ENCODE assay signal across 8 cellular contexts in the genomic region with DNA sequence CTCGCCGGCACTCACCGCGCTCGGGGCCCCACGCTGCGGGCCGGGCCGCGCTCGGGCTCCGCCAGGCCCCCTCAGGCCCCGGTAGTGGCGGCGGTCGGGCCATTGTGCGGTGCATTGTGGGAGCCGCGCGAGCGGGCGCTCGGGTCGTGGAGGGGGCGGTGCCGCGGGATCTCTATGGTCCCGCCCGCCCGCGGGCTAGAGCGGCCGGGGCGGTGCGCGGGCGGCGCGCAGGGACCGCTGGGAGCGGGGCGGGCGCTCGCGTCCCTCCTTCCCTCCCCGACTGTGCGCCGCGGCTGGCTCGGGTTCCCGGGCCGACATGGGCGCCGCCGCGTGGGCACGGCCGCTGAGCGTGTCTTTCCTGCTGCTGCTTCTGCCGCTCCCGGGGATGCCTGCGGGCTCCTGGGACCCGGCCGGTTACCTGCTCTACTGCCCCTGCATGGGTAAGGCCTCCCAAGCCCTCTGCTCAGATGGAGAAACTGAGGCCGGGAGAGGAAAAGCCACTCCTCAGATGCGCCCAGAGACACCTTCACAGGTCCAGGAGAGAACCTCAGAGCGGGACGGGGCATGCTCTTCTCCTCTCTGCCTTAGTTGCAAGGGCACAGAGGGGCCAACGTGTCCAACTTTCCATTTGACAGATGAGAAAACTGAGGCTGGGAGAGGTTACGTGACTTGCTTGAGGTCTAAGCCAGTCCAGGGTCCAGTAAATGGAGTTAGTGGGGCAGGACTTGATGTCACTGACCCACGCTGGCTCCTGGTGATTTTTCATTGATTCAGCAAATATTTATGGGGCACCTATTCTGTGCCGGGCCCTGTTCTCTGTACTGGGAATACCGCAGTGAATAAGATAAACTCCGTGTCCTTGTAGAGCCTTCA. TPM values are rescaled to one million over a fixed set of nuclear protein-coding genes. Genes with fewer than 3 reads are reported as not detected.
DNase-seq lines count a peak whose midpoint lies in the region; ATAC-seq, FAIRE-seq and TF ChIP-seq lines count a peak whose summit lies in the region.

A gene with protein sequence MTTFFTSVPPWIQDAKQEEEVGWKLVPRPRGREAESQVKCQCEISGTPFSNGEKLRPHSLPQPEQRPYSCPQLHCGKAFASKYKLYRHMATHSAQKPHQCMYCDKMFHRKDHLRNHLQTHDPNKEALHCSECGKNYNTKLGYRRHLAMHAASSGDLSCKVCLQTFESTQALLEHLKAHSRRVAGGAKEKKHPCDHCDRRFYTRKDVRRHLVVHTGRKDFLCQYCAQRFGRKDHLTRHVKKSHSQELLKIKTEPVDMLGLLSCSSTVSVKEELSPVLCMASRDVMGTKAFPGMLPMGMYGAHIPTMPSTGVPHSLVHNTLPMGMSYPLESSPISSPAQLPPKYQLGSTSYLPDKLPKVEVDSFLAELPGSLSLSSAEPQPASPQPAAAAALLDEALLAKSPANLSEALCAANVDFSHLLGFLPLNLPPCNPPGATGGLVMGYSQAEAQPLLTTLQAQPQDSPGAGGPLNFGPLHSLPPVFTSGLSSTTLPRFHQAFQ (minus strand): TSS at position 118 of the 873 bp plus-strand sequence. CDS start 5,565 bp downstream, outside the sequence.
A gene (plus strand): TSS at position 255 of the 873 bp plus-strand sequence. CDS start 62 bp downstream, at position 317.

- peak; percentile 74 for TF ChIP-seq CTCF in HepG2 (CRISPR knock-in tag; IDR thresholded peaks at IDR 0.05)

- H3K4me2 ChIP-seq in HepG2 (ENCODE audit: low read depth, low read length), result peak within 1 kb of the TSS; percentile 98

- H3K27ac Mint-ChIP-seq in activated CD4-positive, alpha-beta T cell treated with anti-CD3 and anti-CD28 coated beads, Interleukin-2, amount 10 ng/mL, durations not matched to agents 24 days and 14 days, result peak within 1 kb of the TSS; percentile 91

- peaks cover 0 to 7% of the 10 kb centered on the region in 2 experiments; a peak in 1 of 5 replicates for H3K27me3 ChIP-seq in HepG2 (ENCODE audit: control insufficient read depth in 1 of 2, insufficient read depth in 2 of 2, low read length in 2 of 2)

- POLR2A ChIA-PET in HepG2 (lab: Yijun Ruan, JAX), result no interaction called here

- peaks cover 65% of the 10 kb centered on the region for H3K4me1 Mint-ChIP-seq in activated CD4-positive, alpha-beta T cell treated with anti-CD3 and anti-CD28 coated beads, Interleukin-2, amount 10 ng/mL, durations not matched to agents 24 days and 14 days

- ATAC-seq in HG03432 (IDR thresholded peaks at IDR 0.05; ENCODE audit: unreplicated experiment), result peak; percentile 91
- ATAC-seq in HepG2, result peak; percentile 96

- CTCF ChIA-PET in HepG2 (lab: Yijun Ruan, JAX; ENCODE audit: low intra/inter-chr PET ratio, low total read pairs), result no interaction called here

- peak within 1 kb of the TSS; percentile 91 to 99 (median 94) for H3K4me3 ChIP-seq in HepG2 (replicated peaks in 1 of 3; ENCODE audit: insufficient read depth in 1 of 3, low read depth in 2 of 3, low read length in 3 of 3)

- H3K4me3 Mint-ChIP-seq in activated CD4-positive, alpha-beta T cell treated with anti-CD3 and anti-CD28 coated beads, Interleukin-2, amount 10 ng/mL, durations not matched to agents 24 days and 14 days, result peak within 1 kb of the TSS; percentile 99

- H3K27me3 Mint-ChIP-seq in activated CD4-positive, alpha-beta T cell treated with anti-CD3 and anti-CD28 coated beads, Interleukin-2, amount 10 ng/mL, durations not matched to agents 24 days and 14 days, result no peaks in the 10 kb centered on the region

- no peaks in the 10 kb centered on the region for H3K9me3 ChIP-seq in HepG2 (ENCODE audit: low read length)

- FAIRE-seq in HepG2 (lab: Jason Lieb, UNC), result no peak

- TF ChIP-seq EP300 in HepG2 (IDR thresholded peaks at IDR 0.05; ENCODE audit: low read depth in 2 of 2, low read length in 2 of 2) (peak; percentile 40 to 66; a peak in 1 of 4 replicates), HepG2 (CRISPR knock-in tag; IDR thresholded peaks at IDR 0.05; ENCODE audit: borderline replicate concordance) (no peak)

- intact Hi-C loops in activated CD4-positive, alpha-beta T cell treated with anti-CD3 and anti-CD28 coated beads, Interleukin-2, amount 10 ng/mL, durations not matched to agents 24 days and 14 days (cut with micrococcal nuclease), result loop anchor here (1.0 to 5.0 kb wide), 4 partner anchors 150 to 609 kb away; a partner anchor contains a TSS
- intact Hi-C loops in HepG2 (cut with micrococcal nuclease; ENCODE audit: unreplicated experiment), result loop anchor here (5.0 kb wide), 3 partner anchors 49 to 119 kb away; no protein-coding TSS in a partner anchor

- TF ChIP-seq POLR2A in HepG2 (IDR thresholded peaks at IDR 0.05; ENCODE audit: insufficient read depth in 1 of 2, low read depth in 2 of 2, low read length in 2 of 2), result peak; percentile 92 to 96

- no peaks in the 10 kb centered on the region for H3K9me3 Mint-ChIP-seq in activated CD4-positive, alpha-beta T cell treated with anti-CD3 and anti-CD28 coated beads, Interleukin-2, amount 10 ng/mL, durations not matched to agents 24 days and 14 days

- in situ Hi-C loops in HepG2 (cut with HindIII; ENCODE audit: extremely low pct_ligation_motif_present, low pct_unique_long_range_greater_than_20kb), result no loop called here

- peaks cover 73% of the 10 kb centered on the region for H3K36me3 Mint-ChIP-seq in activated CD4-positive, alpha-beta T cell treated with anti-CD3 and anti-CD28 coated beads, Interleukin-2, amount 10 ng/mL, durations not matched to agents 24 days and 14 days (ENCODE audit: low read depth)

- peaks cover 19 to 43% of the 10 kb centered on the region in 2 experiments for H3K36me3 ChIP-seq in HepG2 (replicated peaks in 1 of 2; ENCODE audit: control insufficient read depth in 1 of 2, insufficient read depth in 2 of 2, low read length in 2 of 2)

- peak; percentile 93 for TF ChIP-seq RAD21 in HepG2 (CRISPR knock-in tag; IDR thresholded peaks at IDR 0.05)

- H3K4me1 ChIP-seq in HepG2 (ENCODE audit: insufficient read depth, low read length), result peaks cover 74% of the 10 kb centered on the region

- H3K79me2 ChIP-seq in HepG2 (ENCODE audit: insufficient read depth, low read length), result peaks cover 63% of the 10 kb centered on the region

- peak; percentile 25 to 89 (median 74) for DNase-seq in C1 segment of cervical spinal cord (lab: John Stamatoyannopoulos, UW)
- DNase-seq in GM19238 (ENCODE audit: insufficient read length, low spot score), result peak; percentile 99
- DNase-seq in NCI-H510A (lab: John Stamatoyannopoulos, UW), result peak; percentile 91
- peak; percentile 98 for DNase-seq in activated CD4-positive, alpha-beta T cell treated with anti-CD3 and anti-CD28 coated beads, Interleukin-2, amount 10 ng/mL, durations not matched to agents 24 days and 14 days
- peak; percentile 20 for DNase-seq in cortex of kidney (lab: John Stamatoyannopoulos, UW)
- peak; percentile 82 for DNase-seq in HepG2 (ENCODE audit: low spot score)
- DNase-seq in stimulated activated CD4-positive, alpha-beta T cell treated with anti-CD3 and anti-CD28 coated beads, Interleukin-2, amount 100 ng/mL, for 48 hours, result peak; percentile 85 to 90

- H2AFZ ChIP-seq in HepG2 (ENCODE audit: low read length), result no peak within 1 kb of the TSS

- H4K20me1 ChIP-seq in HepG2 (ENCODE audit: insufficient read depth, low read length), result peaks cover 33% of the 10 kb centered on the region

- H3K27ac ChIP-seq in HepG2 (ENCODE audit: extremely low read length, insufficient read depth, low read length), result peak within 1 kb of the TSS; percentile 76

- peak within 1 kb of the TSS; percentile 98 for H3K9ac ChIP-seq in HepG2 (ENCODE audit: insufficient read depth, low read depth, low read length)

- under 1% methylated on average over 30 of the region's 74 CpGs for WGBS in HepG2 (ENCODE audit: low lambda C conversion rate)

- BruUV-seq in HepG2 (replicated peaks; lab: Mats Ljungman, UMichigan), result TSS peak; percentile 74

RNA-seq across cellular contexts. Expression of the first gene that starts in this region (rescaled TPM):
- total RNA-seq in activated CD4-positive, alpha-beta T cell treated with anti-CD3 and anti-CD28 coated beads, Interleukin-2, amount 10 ng/mL, durations not matched to agents 24 days and 14 days, result 119 and 120 TPM in 2 replicates
- 15.3 and 26.5 TPM in 2 replicates for total RNA-seq in HepG2 (2016; rRNA removed; fragmentation: Illumina TruSeq; extraction: Trizol)
- 4.9 and 5.7 TPM in 2 replicates for total RNA-seq in HepG2 (2016; cell fraction: cytosol; rRNA removed; fragmentation: Illumina TruSeq; extraction: Trizol; ENCODE audit: low read depth)
- total RNA-seq in HepG2 (2016; cell fraction: insoluble cytoplasmic fraction; rRNA removed; fragmentation: Illumina TruSeq; extraction: Trizol), result 13.7 and 22.8 TPM in 2 replicates
- 25.1 and 26.3 TPM in 2 replicates for total RNA-seq in HepG2 (2016; cell fraction: membrane; rRNA removed; fragmentation: Illumina TruSeq; extraction: Trizol)
- total RNA-seq in HepG2 (2016; cell fraction: nucleus; rRNA removed; fragmentation: Illumina TruSeq; extraction: Trizol), result 16.1 and 18.8 TPM in 2 replicates
- polyA plus RNA-seq in HepG2 (2011; rRNA removed), result 14.9 and 15.2 TPM in 2 replicates
- 12.9 and 15.9 TPM in 2 replicates for polyA plus RNA-seq in HepG2 (2011; cell fraction: cytosol; rRNA removed)
- 15.6 and 19.1 TPM in 2 replicates for polyA plus RNA-seq in HepG2 (2011; cell fraction: nucleus; rRNA removed)
- 25.4 and 26.2 TPM in 2 replicates for polyA plus RNA-seq in HepG2 (2012)
- 4.5 and 4.7 TPM in 2 replicates for polyA plus RNA-seq in HepG2 (2016; cell fraction: cytosol; fragmentation: Illumina TruSeq; extraction: Trizol; ENCODE audit: low read depth)
- 43.2 and 55.3 TPM in 2 replicates for polyA plus RNA-seq in HepG2 (2016; cell fraction: insoluble cytoplasmic fraction; fragmentation: Illumina TruSeq; extraction: Trizol; ENCODE audit: low read depth)
- polyA plus RNA-seq in HepG2 (2016; cell fraction: membrane; fragmentation: Illumina TruSeq; extraction: Trizol; ENCODE audit: low read depth), result 27.0 and 27.7 TPM in 2 replicates
- polyA plus RNA-seq in HepG2 (2016; cell fraction: nucleus; fragmentation: Illumina TruSeq; extraction: Trizol; ENCODE audit: insufficient read depth, low read depth), result 36.1 and 36.3 TPM in 2 replicates
- 18.8 and 36.8 TPM in 2 replicates for polyA minus RNA-seq in HepG2 (2011; rRNA and poly(A)+ RNA removed; ENCODE audit: low replicate concordance)
- polyA minus RNA-seq in HepG2 (2011; cell fraction: cytosol; rRNA and poly(A)+ RNA removed), result 17.8 and 22.1 TPM in 2 replicates
- polyA minus RNA-seq in HepG2 (2011; cell fraction: nucleus; rRNA and poly(A)+ RNA removed), result 19.2 and 20.9 TPM in 2 replicates

RNA-seq across cellular contexts. Expression of the second gene that starts in this region (rescaled TPM):
- 65.7 and 68.1 TPM in 2 replicates for total RNA-seq in activated CD4-positive, alpha-beta T cell treated with anti-CD3 and anti-CD28 coated beads, Interleukin-2, amount 10 ng/mL, durations not matched to agents 24 days and 14 days
- 30.2 and 58.3 TPM in 2 replicates for total RNA-seq in HepG2 (2016; rRNA removed; fragmentation: Illumina TruSeq; extraction: Trizol)
- 4.8 and 5.3 TPM in 2 replicates for total RNA-seq in HepG2 (2016; cell fraction: cytosol; rRNA removed; fragmentation: Illumina TruSeq; extraction: Trizol; ENCODE audit: low read depth)
- 27.5 and 55.8 TPM in 2 replicates for total RNA-seq in HepG2 (2016; cell fraction: insoluble cytoplasmic fraction; rRNA removed; fragmentation: Illumina TruSeq; extraction: Trizol)
- 17.7 and 18.8 TPM in 2 replicates for total RNA-seq in HepG2 (2016; cell fraction: membrane; rRNA removed; fragmentation: Illumina TruSeq; extraction: Trizol)
- total RNA-seq in HepG2 (2016; cell fraction: nucleus; rRNA removed; fragmentation: Illumina TruSeq; extraction: Trizol), result 47.8 and 56.4 TPM in 2 replicates
- 35.5 and 41.6 TPM in 2 replicates for polyA plus RNA-seq in HepG2 (2011; rRNA removed)
- 39.5 and 45.0 TPM in 2 replicates for polyA plus RNA-seq in HepG2 (2011; cell fraction: cytosol; rRNA removed)
- polyA plus RNA-seq in HepG2 (2011; cell fraction: nucleus; rRNA removed), result 25.7 and 30.2 TPM in 2 replicates
- 37.6 and 40.5 TPM in 2 replicates for polyA plus RNA-seq in HepG2 (2012)
- 3.9 and 4.5 TPM in 2 replicates for polyA plus RNA-seq in HepG2 (2016; cell fraction: cytosol; fragmentation: Illumina TruSeq; extraction: Trizol; ENCODE audit: low read depth)
- 22.5 and 25.1 TPM in 2 replicates for polyA plus RNA-seq in HepG2 (2016; cell fraction: insoluble cytoplasmic fraction; fragmentation: Illumina TruSeq; extraction: Trizol; ENCODE audit: low read depth)
- 8.5 and 10.3 TPM in 2 replicates for polyA plus RNA-seq in HepG2 (2016; cell fraction: membrane; fragmentation: Illumina TruSeq; extraction: Trizol; ENCODE audit: low read depth)
- polyA plus RNA-seq in HepG2 (2016; cell fraction: nucleus; fragmentation: Illumina TruSeq; extraction: Trizol; ENCODE audit: insufficient read depth, low read depth), result 55.8 and 62.0 TPM in 2 replicates
- polyA minus RNA-seq in HepG2 (2011; rRNA and poly(A)+ RNA removed; ENCODE audit: low replicate concordance), result 44.0 and 61.9 TPM in 2 replicates
- polyA minus RNA-seq in HepG2 (2011; cell fraction: cytosol; rRNA and poly(A)+ RNA removed), result 31.7 and 41.7 TPM in 2 replicates
- polyA minus RNA-seq in HepG2 (2011; cell fraction: nucleus; rRNA and poly(A)+ RNA removed), result 33.5 and 39.0 TPM in 2 replicates

Comparison
In these comparisons a context has a peak if more than half of its experiments do, and no peak if none do; other contexts are left out.
1. Peak in every context shown above with its lines: DNase-seq, ATAC-seq, H3K4me3 ChIP-seq and H3K27ac ChIP-seq.
2. DNase-seq: peak in every context shown above with its lines; median percentile 99 in GM19238; 98 in activated CD4-positive, alpha-beta T cell treated with anti-CD3 and anti-CD28 coated beads, Interleukin-2, amount 10 ng/mL, durations not matched to agents 24 days and 14 days; 91 in NCI-H510A; 88 in stimulated activated CD4-positive, alpha-beta T cell treated with anti-CD3 and anti-CD28 coated beads, Interleukin-2, amount 100 ng/mL, for 48 hours; 82 in HepG2; 74 in C1 segment of cervical spinal cord; 20 in cortex of kidney.